ENCODE assay signal across 40 cellular contexts in genomic region chr20:23450877-23451276, GRCh38. TPM values are rescaled to one million over a fixed set of nuclear protein-coding genes. Genes with fewer than 3 reads are reported as not detected.
"Had no signal": no experiment of that assay in that cellular context is flagged by ENCODE, and none has a peak within 500 bp of the region (broad histone marks: within the 10 kb centered on the region; RNA-seq: fewer than 3 reads in every experiment).

No MANE protein-coding gene starts in this region.

- H3K27ac Mint-ChIP-seq: activated B cell treated with CpG ODN at 0.5 μM for 24 hours; activated CD4-positive, alpha-beta memory T cell treated with anti-CD3 and anti-CD28 coated beads for 36 hours; activated CD4-positive, alpha-beta T cell treated with anti-CD3 and anti-CD28 coated beads, Interleukin-2, amount 10 ng/mL, durations not matched to agents 24 days and 14 days; activated CD8-positive, alpha-beta T cell treated with anti-CD3 and anti-CD28 coated beads for 36 hours; activated naive CD4-positive, alpha-beta T cell treated with anti-CD3 and anti-CD28 coated beads for 36 hours; activated naive CD4-positive, alpha-beta T cell treated with anti-CD3 and anti-CD28 coated beads, Interleukin-2, amount 50 U/mL, for 72 hours; activated naive CD8-positive, alpha-beta T cell treated with anti-CD3 and anti-CD28 coated beads for 36 hours; activated T-cell treated with anti-CD3 and anti-CD28 coated beads, Interleukin-2, amount 50 U/mL, for 72 hours; activated T-helper 1 cell treated with anti-CD3 and anti-CD28 coated beads, Interleukin-12 subunit alpha, Interleukin-12 subunit beta, Interleukin-2, Interleukin-4 antibody, amounts not matched to agents 30 ng/mL and 10 ng/mL and 1 ng/mL, durations not matched to agents 14 hours and 24 hours and 36 hours; activated T-helper 17 cell treated with anti-CD3 and anti-CD28 coated beads, Interleukin-2, amount 50 U/mL, for 72 hours; brain; T-helper 1 cell treated with Interleukin-12 subunit alpha and Interleukin-12 subunit beta and Interleukin-4 antibody, amounts not matched to agents 30 μg/mL and 1 μg/mL, for 36 hours; T-helper 2 cell treated with Interferon-gamma antibody and Interleukin-4, amounts not matched to agents 5 μg/mL and 100 μg/mL, for 36 hours had no signal

- H3K36me3 Mint-ChIP-seq: activated CD4-positive, alpha-beta memory T cell treated with anti-CD3 and anti-CD28 coated beads for 36 hours; activated naive CD4-positive, alpha-beta T cell treated with anti-CD3 and anti-CD28 coated beads, Interleukin-2, amount 50 U/mL, for 72 hours; activated naive CD8-positive, alpha-beta T cell treated with anti-CD3 and anti-CD28 coated beads for 36 hours; brain had no signal

- H3K4me1 ChIP-seq: ascending aorta had no signal

- H3K36me3 ChIP-seq: ascending aorta, cardiac muscle cell had no signal

- FAIRE-seq: bronchial epithelial cell, TTC549 had no signal

- H3K27me3 Mint-ChIP-seq: activated B cell treated with CpG ODN at 0.5 μM for 24 hours; activated CD8-positive, alpha-beta T cell treated with anti-CD3 and anti-CD28 coated beads for 36 hours; activated naive CD8-positive, alpha-beta T cell treated with anti-CD3 and anti-CD28 coated beads for 36 hours; central memory CD8-positive, alpha-beta T cell had no signal

- H3K27ac ChIP-seq: ascending aorta, cardiac muscle cell, VCaP had no signal

- H3K4me3 Mint-ChIP-seq: activated B cell treated with CpG ODN at 0.5 μM for 24 hours; activated CD4-positive, alpha-beta memory T cell treated with anti-CD3 and anti-CD28 coated beads for 36 hours; activated CD4-positive, alpha-beta T cell treated with anti-CD3 and anti-CD28 coated beads, Interleukin-2, amount 10 ng/mL, durations not matched to agents 24 days and 14 days; activated CD8-positive, alpha-beta T cell treated with anti-CD3 and anti-CD28 coated beads for 36 hours; activated naive CD4-positive, alpha-beta T cell treated with anti-CD3 and anti-CD28 coated beads for 36 hours; activated naive CD8-positive, alpha-beta T cell treated with anti-CD3 and anti-CD28 coated beads for 36 hours; activated T-cell treated with anti-CD3 and anti-CD28 coated beads, Interleukin-2, amount 50 U/mL, for 4 hours; activated T-cell treated with anti-CD3 and anti-CD28 coated beads, Interleukin-2, amount 50 U/mL, for 72 hours; activated T-helper 1 cell treated with anti-CD3 and anti-CD28 coated beads, Interleukin-12 subunit alpha, Interleukin-12 subunit beta, Interleukin-2, Interleukin-4 antibody, amounts not matched to agents 30 ng/mL and 10 ng/mL and 1 ng/mL, durations not matched to agents 14 hours and 24 hours and 36 hours; activated T-helper 17 cell treated with anti-CD3 and anti-CD28 coated beads, Interleukin-2, amount 50 U/mL, for 72 hours; brain; central memory CD8-positive, alpha-beta T cell; T-helper 1 cell treated with Interleukin-12 subunit alpha and Interleukin-12 subunit beta and Interleukin-4 antibody, amounts not matched to agents 30 μg/mL and 1 μg/mL, for 36 hours; T-helper 2 cell treated with Interferon-gamma antibody and Interleukin-4, amounts not matched to agents 5 μg/mL and 100 μg/mL, for 36 hours had no signal

- H3K9me3 ChIP-seq: ascending aorta had no signal

- H3K4me3 ChIP-seq: ascending aorta, cardiac muscle cell had no signal

- ATAC-seq: activated CD8-positive, alpha-beta T cell treated with anti-CD3 and anti-CD28 coated beads for 36 hours; activated naive CD4-positive, alpha-beta T cell treated with anti-CD3 and anti-CD28 coated beads, Interleukin-2, amount 50 U/mL, for 72 hours; activated T-cell treated with anti-CD3 and anti-CD28 coated beads, Interleukin-2, amount 50 U/mL, for 4 hours; activated T-cell treated with anti-CD3 and anti-CD28 coated beads, Interleukin-2, amount 50 U/mL, for 72 hours; activated T-helper 17 cell treated with anti-CD3 and anti-CD28 coated beads, Interleukin-2, amount 50 U/mL, for 72 hours had no signal

- DNase-seq: activated B cell treated with CpG ODN at 0.5 μM for 24 hours; activated CD4-positive, alpha-beta memory T cell treated with anti-CD3 and anti-CD28 coated beads for 36 hours; activated CD4-positive, alpha-beta T cell treated with anti-CD3 and anti-CD28 coated beads for 4 hours; activated CD4-positive, alpha-beta T cell treated with anti-CD3 and anti-CD28 coated beads, Interleukin-2, amount 50 U/mL, for 1 hour; activated CD4-positive, alpha-beta T cell treated with anti-CD3 and anti-CD28 coated beads, Interleukin-2, amount 50 U/mL, for 4 hours; activated CD4-positive, CD25-positive, alpha-beta regulatory T cell treated with anti-CD3 and anti-CD28 coated beads, Interleukin-2, amount 50 U/mL, for 72 hours; activated CD8-positive, alpha-beta memory T cell treated with anti-CD3 and anti-CD28 coated beads, Interleukin-2, amount 50 U/mL, for 4 hours; activated CD8-positive, alpha-beta T cell treated with anti-CD3 and anti-CD28 coated beads for 36 hours; activated effector memory CD4-positive, alpha-beta T cell treated with anti-CD3 and anti-CD28 coated beads, Interleukin-2, amount 50 U/mL, for 16 hours; activated gamma-delta T cell treated with Interleukin-2 at 50 U/mL for 16 hours; activated naive CD4-positive, alpha-beta T cell; activated naive CD4-positive, alpha-beta T cell treated with anti-CD3 and anti-CD28 coated beads for 36 hours; activated naive CD4-positive, alpha-beta T cell treated with anti-CD3 and anti-CD28 coated beads, Interleukin-2, amount 50 U/mL, for 16 hours; activated naive CD8-positive, alpha-beta T cell treated with anti-CD3 and anti-CD28 coated beads for 36 hours; activated T-cell treated with anti-CD3 and anti-CD28 coated beads for 4 hours; activated T-cell treated with anti-CD3 and anti-CD28 coated beads, Interleukin-2, amount 50 U/mL, for 1 hour; activated T-cell treated with anti-CD3 and anti-CD28 coated beads, Interleukin-2, amount 50 U/mL, for 4 hours; activated T-cell treated with anti-CD3 and anti-CD28 coated beads, Interleukin-2, amount 50 U/mL, for 72 hours; amygdala; anterior cingulate cortex; caudate nucleus; cerebellar nuclear complex; T-helper 1 cell; T-helper 2 cell; T-helper 9 cell had no signal

- H3K27me3 ChIP-seq: ascending aorta, cardiac muscle cell had no signal

- H3K9me3 Mint-ChIP-seq: activated B cell treated with CpG ODN at 0.5 μM for 24 hours; activated CD4-positive, alpha-beta T cell treated with anti-CD3 and anti-CD28 coated beads, Interleukin-2, amount 10 ng/mL, durations not matched to agents 24 days and 14 days; activated CD8-positive, alpha-beta T cell treated with anti-CD3 and anti-CD28 coated beads for 36 hours; activated naive CD4-positive, alpha-beta T cell treated with anti-CD3 and anti-CD28 coated beads for 36 hours; activated naive CD4-positive, alpha-beta T cell treated with anti-CD3 and anti-CD28 coated beads, Interleukin-2, amount 50 U/mL, for 72 hours; activated naive CD8-positive, alpha-beta T cell treated with anti-CD3 and anti-CD28 coated beads for 36 hours; activated T-cell treated with anti-CD3 and anti-CD28 coated beads, Interleukin-2, amount 50 U/mL, for 4 hours; activated T-cell treated with anti-CD3 and anti-CD28 coated beads, Interleukin-2, amount 50 U/mL, for 72 hours; activated T-helper 1 cell treated with anti-CD3 and anti-CD28 coated beads, Interleukin-12 subunit alpha, Interleukin-12 subunit beta, Interleukin-2, Interleukin-4 antibody, amounts not matched to agents 30 ng/mL and 10 ng/mL and 1 ng/mL, durations not matched to agents 14 hours and 24 hours and 36 hours; activated T-helper 17 cell treated with anti-CD3 and anti-CD28 coated beads, Interleukin-2, amount 50 U/mL, for 72 hours; brain; central memory CD8-positive, alpha-beta T cell; T-helper 1 cell treated with Interleukin-12 subunit alpha and Interleukin-12 subunit beta and Interleukin-4 antibody, amounts not matched to agents 30 μg/mL and 1 μg/mL, for 36 hours; T-helper 2 cell treated with Interferon-gamma antibody and Interleukin-4, amounts not matched to agents 5 μg/mL and 100 μg/mL, for 36 hours had no signal

- H3K4me1 Mint-ChIP-seq: activated B cell treated with CpG ODN at 0.5 μM for 24 hours; activated T-helper 17 cell treated with anti-CD3 and anti-CD28 coated beads, Interleukin-2, amount 50 U/mL, for 72 hours; brain had no signal

RNA-seq across cellular contexts. Expression of gene CST11, which starts 1.8 kb away (rescaled TPM):
- total RNA-seq: activated B cell treated with CpG ODN at 0.5 μM for 24 hours; activated CD4-positive, alpha-beta memory T cell treated with anti-CD3 and anti-CD28 coated beads for 36 hours; activated CD4-positive, alpha-beta T cell treated with anti-CD3 and anti-CD28 coated beads, Interleukin-2, amount 10 ng/mL, durations not matched to agents 24 days and 14 days; activated CD8-positive, alpha-beta memory T cell treated with anti-CD3 and anti-CD28 coated beads for 36 hours; activated CD8-positive, alpha-beta T cell treated with anti-CD3 and anti-CD28 coated beads for 36 hours; activated naive CD4-positive, alpha-beta T cell treated with anti-CD3 and anti-CD28 coated beads for 36 hours; activated naive CD4-positive, alpha-beta T cell treated with anti-CD3 and anti-CD28 coated beads, Interleukin-2, amount 50 U/mL, for 72 hours; activated naive CD8-positive, alpha-beta T cell treated with anti-CD3 and anti-CD28 coated beads for 36 hours; activated T-cell treated with anti-CD3 and anti-CD28 coated beads, Interleukin-2, amount 50 U/mL, for 4 hours; activated T-cell treated with anti-CD3 and anti-CD28 coated beads, Interleukin-2, amount 50 U/mL, for 72 hours; activated T-helper 1 cell treated with anti-CD3 and anti-CD28 coated beads, Interleukin-12 subunit alpha, Interleukin-12 subunit beta, Interleukin-2, Interleukin-4 antibody, amounts not matched to agents 30 ng/mL and 10 ng/mL and 1 ng/mL, durations not matched to agents 14 hours and 24 hours and 36 hours; activated T-helper 17 cell treated with anti-CD3 and anti-CD28 coated beads, Interleukin-2, amount 50 U/mL, for 72 hours; ascending aorta; bronchial epithelial cell; cardiac muscle cell had no signal
- polyA plus RNA-seq: adipose tissue, cardiac muscle cell had no signal

RNA-seq across cellular contexts. Expression of gene CSTL1, which starts 11.4 kb away (rescaled TPM):
- total RNA-seq: activated B cell treated with CpG ODN at 0.5 μM for 24 hours; activated CD4-positive, alpha-beta memory T cell treated with anti-CD3 and anti-CD28 coated beads for 36 hours; activated CD4-positive, alpha-beta T cell treated with anti-CD3 and anti-CD28 coated beads, Interleukin-2, amount 10 ng/mL, durations not matched to agents 24 days and 14 days; activated CD8-positive, alpha-beta memory T cell treated with anti-CD3 and anti-CD28 coated beads for 36 hours; activated CD8-positive, alpha-beta T cell treated with anti-CD3 and anti-CD28 coated beads for 36 hours; activated naive CD4-positive, alpha-beta T cell treated with anti-CD3 and anti-CD28 coated beads for 36 hours; activated naive CD4-positive, alpha-beta T cell treated with anti-CD3 and anti-CD28 coated beads, Interleukin-2, amount 50 U/mL, for 72 hours; activated naive CD8-positive, alpha-beta T cell treated with anti-CD3 and anti-CD28 coated beads for 36 hours; activated T-cell treated with anti-CD3 and anti-CD28 coated beads, Interleukin-2, amount 50 U/mL, for 4 hours; activated T-cell treated with anti-CD3 and anti-CD28 coated beads, Interleukin-2, amount 50 U/mL, for 72 hours; activated T-helper 1 cell treated with anti-CD3 and anti-CD28 coated beads, Interleukin-12 subunit alpha, Interleukin-12 subunit beta, Interleukin-2, Interleukin-4 antibody, amounts not matched to agents 30 ng/mL and 10 ng/mL and 1 ng/mL, durations not matched to agents 14 hours and 24 hours and 36 hours; activated T-helper 17 cell treated with anti-CD3 and anti-CD28 coated beads, Interleukin-2, amount 50 U/mL, for 72 hours; ascending aorta; bronchial epithelial cell; cardiac muscle cell had no signal
- polyA plus RNA-seq: adipose tissue, cardiac muscle cell had no signal

RNA-seq across cellular contexts. Expression of gene CST8, which starts 40.0 kb away (rescaled TPM):
- total RNA-seq: activated B cell treated with CpG ODN at 0.5 μM for 24 hours; activated CD4-positive, alpha-beta memory T cell treated with anti-CD3 and anti-CD28 coated beads for 36 hours; activated CD4-positive, alpha-beta T cell treated with anti-CD3 and anti-CD28 coated beads, Interleukin-2, amount 10 ng/mL, durations not matched to agents 24 days and 14 days; activated CD8-positive, alpha-beta memory T cell treated with anti-CD3 and anti-CD28 coated beads for 36 hours; activated CD8-positive, alpha-beta T cell treated with anti-CD3 and anti-CD28 coated beads for 36 hours; activated naive CD4-positive, alpha-beta T cell treated with anti-CD3 and anti-CD28 coated beads for 36 hours; activated naive CD4-positive, alpha-beta T cell treated with anti-CD3 and anti-CD28 coated beads, Interleukin-2, amount 50 U/mL, for 72 hours; activated naive CD8-positive, alpha-beta T cell treated with anti-CD3 and anti-CD28 coated beads for 36 hours; activated T-cell treated with anti-CD3 and anti-CD28 coated beads, Interleukin-2, amount 50 U/mL, for 4 hours; activated T-cell treated with anti-CD3 and anti-CD28 coated beads, Interleukin-2, amount 50 U/mL, for 72 hours; activated T-helper 1 cell treated with anti-CD3 and anti-CD28 coated beads, Interleukin-12 subunit alpha, Interleukin-12 subunit beta, Interleukin-2, Interleukin-4 antibody, amounts not matched to agents 30 ng/mL and 10 ng/mL and 1 ng/mL, durations not matched to agents 14 hours and 24 hours and 36 hours; ascending aorta; bronchial epithelial cell; cardiac muscle cell had no signal
- polyA plus RNA-seq: adipose tissue, cardiac muscle cell had no signal
